ENCODE assay signal across 19 cellular contexts in genomic region chr1:200233393-200233792, GRCh38.
DNase-seq lines count a peak whose midpoint lies in the region; ATAC-seq and TF ChIP-seq lines count a peak whose summit lies in the region.
"Had no signal": no experiment of that assay in that cellular context is flagged by ENCODE, and none has a peak within 500 bp of the region (broad histone marks: within the 10 kb centered on the region; RNA-seq: fewer than 3 reads in every experiment).

No MANE protein-coding gene starts in this region.

- 81 to 85% methylated on average over 10 of the region's 10 CpGs for WGBS in transverse colon (ENCODE audit: low coverage in 1 of 2), 2 donors

- no peaks in the 10 kb centered on the region for H3K36me3 ChIP-seq in transverse colon
- H3K36me3 ChIP-seq: ovary had no signal

- H3K4me1 ChIP-seq in transverse colon, result no peaks in the 10 kb centered on the region

- H3K27me3 Mint-ChIP-seq in CD14-positive monocyte (ENCODE audit: low read depth in 3 of 3) (peaks cover 2 to 4% (median 2%) of the 10 kb centered on the region in 3 donors), chondrocyte (ENCODE audit: low read depth) (no peaks in the 10 kb centered on the region)
- peaks cover 10% of the 10 kb centered on the region for H3K27me3 Mint-ChIP-seq in activated T-cell treated with anti-CD3 and anti-CD28 coated beads, Interleukin-2, amount 50 U/mL, for 4 hours (ENCODE audit: low read depth)

- H3K4me1 Mint-ChIP-seq in CD14-positive monocyte (peaks cover 29% of the 10 kb centered on the region), chondrocyte (ENCODE audit: low read depth) (peaks cover 33% of the 10 kb centered on the region)
- H3K4me1 Mint-ChIP-seq in activated T-cell treated with anti-CD3 and anti-CD28 coated beads, Interleukin-2, amount 50 U/mL, for 4 hours (ENCODE audit: low read depth), result no peaks in the 10 kb centered on the region
- H3K4me1 Mint-ChIP-seq: mesothelial cell of epicardium, T-helper 17 cell had no signal

- no peak for DNase-seq in CD14-positive monocyte (ENCODE audit: low spot score)
- DNase-seq in NCI-H226, result peak; percentile 40
- DNase-seq in chondrocyte (ENCODE audit: low spot score), result no peak
- DNase-seq in myocyte (ENCODE audit: low read depth), result peak; percentile 6
- no peak for DNase-seq in stimulated activated naive CD8-positive, alpha-beta T cell treated with anti-CD3 and anti-CD28 coated beads, Interleukin-15, Interleukin-2, amounts not matched to agents 100 U/mL and 50 U/mL, for 24 hours
- no peak for DNase-seq in transverse colon
- DNase-seq in activated T-cell treated with anti-CD3 and anti-CD28 coated beads, Interleukin-2, amount 50 U/mL, for 4 hours, result no peak
- no peak for DNase-seq in MV-4-11 (lab: John Stamatoyannopoulos, UW)
- DNase-seq: activated T-cell treated with anti-CD3 and anti-CD28 coated beads, Interleukin-2, amount 50 U/mL, for 72 hours; anterior cingulate cortex; DMS53; MM.1S; NCI-H82; ovary; stimulated activated CD4-positive, alpha-beta T cell treated with anti-CD3 and anti-CD28 coated beads, Interleukin-12 subunit alpha, Interleukin-12 subunit beta, amount 100 ng/mL, for 4 hours; T-helper 17 cell had no signal

- peaks cover 0 to 5% (median 0%) of the 10 kb centered on the region in 7 donors for H3K9me3 Mint-ChIP-seq in CD14-positive monocyte
- H3K9me3 Mint-ChIP-seq in chondrocyte (ENCODE audit: low read depth), result no peaks in the 10 kb centered on the region
- no peaks in the 10 kb centered on the region for H3K9me3 Mint-ChIP-seq in activated T-cell treated with anti-CD3 and anti-CD28 coated beads, Interleukin-2, amount 50 U/mL, for 4 hours
- H3K9me3 Mint-ChIP-seq: activated T-cell treated with anti-CD3 and anti-CD28 coated beads, Interleukin-2, amount 50 U/mL, for 72 hours; mesothelial cell of epicardium had no signal

- H3K4me3 ChIP-seq in transverse colon, result no peak overlapping the region
- H3K4me3 ChIP-seq: ovary had no signal

- TF ChIP-seq CTCF in CD14-positive monocyte (IDR thresholded peaks at IDR 0.05), result no peak
- TF ChIP-seq CTCF in chondrocyte (IDR thresholded peaks at IDR 0.05), result no peak
- TF ChIP-seq CTCF in transverse colon (IDR thresholded peaks at IDR 0.05), result no peak

- no peak overlapping the region for H3K27ac ChIP-seq in transverse colon
- H3K27ac ChIP-seq: foreskin keratinocyte, HL-60, ovary had no signal

- TF ChIP-seq EP300 in transverse colon (IDR thresholded peaks at IDR 0.05; ENCODE audit: low read depth), result no peak

- H3K27ac Mint-ChIP-seq in CD14-positive monocyte, result no peak overlapping the region
- H3K27ac Mint-ChIP-seq in chondrocyte (ENCODE audit: unreplicated experiment), result peak overlapping the region; percentile 78
- H3K27ac Mint-ChIP-seq: activated T-cell treated with anti-CD3 and anti-CD28 coated beads, Interleukin-2, amount 50 U/mL, for 72 hours; mesothelial cell of epicardium; T-helper 17 cell had no signal

- H3K4me3 Mint-ChIP-seq in CD14-positive monocyte (peak overlapping the region; percentile 55 to 81), chondrocyte (ENCODE audit: unreplicated experiment) (peak overlapping the region; percentile 3)
- H3K4me3 Mint-ChIP-seq in activated T-cell treated with anti-CD3 and anti-CD28 coated beads, Interleukin-2, amount 50 U/mL, for 4 hours, result no peak overlapping the region
- H3K4me3 Mint-ChIP-seq: activated T-cell treated with anti-CD3 and anti-CD28 coated beads, Interleukin-2, amount 50 U/mL, for 72 hours; mesothelial cell of epicardium; T-helper 17 cell had no signal

- in situ Hi-C loops in transverse colon (cut with MboI; ENCODE audit: low pct_ligation_motif_present in 1 of 4, low pct_unique_long_range_greater_than_20kb in 1 of 4, low sequenced_read_pairs in 3 of 4), result no loop called here

- TF ChIP-seq POLR2A in transverse colon (IDR thresholded peaks at IDR 0.05), result no peak

- H3K36me3 Mint-ChIP-seq in CD14-positive monocyte, result no peaks in the 10 kb centered on the region
- H3K36me3 Mint-ChIP-seq in chondrocyte (ENCODE audit: low read depth), result no peaks in the 10 kb centered on the region
- no peaks in the 10 kb centered on the region for H3K36me3 Mint-ChIP-seq in activated T-cell treated with anti-CD3 and anti-CD28 coated beads, Interleukin-2, amount 50 U/mL, for 4 hours (ENCODE audit: insufficient read depth)
- H3K36me3 Mint-ChIP-seq: mesothelial cell of epicardium had no signal

- H3K9me3 ChIP-seq in transverse colon, result no peaks in the 10 kb centered on the region
- H3K9me3 ChIP-seq: ovary had no signal

- no peaks in the 10 kb centered on the region for H3K27me3 ChIP-seq in transverse colon
- H3K27me3 ChIP-seq: ovary had no signal

- no peak for ATAC-seq in stimulated activated naive CD8-positive, alpha-beta T cell treated with anti-CD3 and anti-CD28 coated beads, Interleukin-15, Interleukin-2, amounts not matched to agents 100 U/mL and 50 U/mL, for 24 hours
- no peak for ATAC-seq in activated T-cell treated with anti-CD3 and anti-CD28 coated beads, Interleukin-2, amount 50 U/mL, for 4 hours
- ATAC-seq: activated T-cell treated with anti-CD3 and anti-CD28 coated beads, Interleukin-2, amount 50 U/mL, for 72 hours; foreskin keratinocyte; T-helper 17 cell had no signal

- intact Hi-C loops in CD14-positive monocyte (cut with micrococcal nuclease) (no loop called here), transverse colon (cut with DNase I; ENCODE audit: low total_unique reads) (no loop called here)

Comparison
In these comparisons a context has a peak if more than half of its experiments do, and no peak if none do; other contexts are left out.
1. DNase-seq: peak in NCI-H226 (single experiment) and myocyte (single experiment); none in CD14-positive monocyte (single experiment), chondrocyte (single experiment), stimulated activated naive CD8-positive, alpha-beta T cell treated with anti-CD3 and anti-CD28 coated beads, Interleukin-15, Interleukin-2, amounts not matched to agents 100 U/mL and 50 U/mL, for 24 hours (single experiment), transverse colon (single experiment), activated T-cell treated with anti-CD3 and anti-CD28 coated beads, Interleukin-2, amount 50 U/mL, for 4 hours (single experiment) and MV-4-11 (single experiment).